Comparison of ENCODE assay signal across 8 cellular contexts in the genomic region with DNA sequence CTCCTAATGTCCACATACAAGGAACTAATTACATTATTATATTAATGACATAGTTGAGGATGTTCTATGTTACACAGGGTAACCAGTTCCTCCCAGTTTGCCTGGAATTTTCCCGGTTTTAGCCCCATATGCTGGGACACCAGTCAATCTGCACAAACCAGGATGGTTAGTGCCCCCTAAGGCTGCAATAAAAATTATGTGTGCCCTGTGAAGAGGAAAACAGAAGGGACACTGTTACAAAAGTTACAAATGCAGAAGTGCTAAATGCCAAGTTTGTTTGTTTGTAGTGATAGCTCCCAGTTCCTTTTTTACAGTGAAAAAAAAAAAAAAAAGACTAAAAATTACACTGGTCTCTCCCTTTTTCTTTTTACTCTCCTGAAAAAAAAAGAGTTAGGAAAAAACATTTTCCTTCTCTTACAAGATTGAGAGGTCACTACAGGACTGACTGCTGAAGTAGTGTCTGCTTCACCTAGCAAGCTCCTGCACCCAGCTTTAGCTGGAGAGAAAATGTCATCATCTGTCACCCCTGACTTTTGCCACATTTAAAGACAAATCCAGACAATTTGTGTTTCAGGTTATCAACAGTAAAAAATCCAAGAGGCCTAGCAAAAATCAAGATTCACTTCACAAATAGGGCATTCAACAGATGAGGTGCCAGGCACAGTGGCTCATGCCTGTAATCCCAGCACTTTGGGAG. TPM values are rescaled to one million over a fixed set of nuclear protein-coding genes. Genes with fewer than 3 reads are reported as not detected.
DNase-seq lines count a peak whose midpoint lies in the region; ATAC-seq lines count a peak whose summit lies in the region.

No MANE protein-coding gene starts in this region.

- peaks cover 44% of the 10 kb centered on the region for H3K4me1 Mint-ChIP-seq in activated T-helper 17 cell treated with anti-CD3 and anti-CD28 coated beads, Interleukin-2, amount 50 U/mL, for 72 hours

- peak overlapping the region; percentile 90 for H3K4me3 Mint-ChIP-seq in activated T-helper 17 cell treated with anti-CD3 and anti-CD28 coated beads, Interleukin-2, amount 50 U/mL, for 72 hours

- H3K27me3 ChIP-seq in BLaER1 treated with 17β-estradiol and CSF1 and Interleukin-3, amounts not matched to agents 10 nM and 100 nM, result peaks cover 0 to 50% (median 42%) of the 10 kb centered on the region in 11 experiments; a peak in 19 of 22 replicates
- no peaks in the 10 kb centered on the region for H3K27me3 ChIP-seq in mucosa of rectum (ENCODE audit: control insufficient read depth in 2 of 2, insufficient read depth in 2 of 2, low read length in 2 of 2)
- H3K27me3 ChIP-seq in right cardiac atrium (ENCODE audit: control insufficient read depth, insufficient read depth), result no peaks in the 10 kb centered on the region

- in situ Hi-C loops in KBM-7 (cut with MboI; ENCODE audit: low pct_unique_long_range_greater_than_20kb, low sequenced_read_pairs), result no loop called here

- H3K4me2 ChIP-seq in BLaER1 treated with 17β-estradiol and CSF1 and Interleukin-3, amounts not matched to agents 10 nM and 100 nM, result peak overlapping the region in 7 of 11 experiments; percentile 51 to 97 (median 91); a peak in 15 of 22 replicates

- peak overlapping the region in 7 of 11 experiments; percentile 48 to 92 (median 88); a peak in 14 of 22 replicates for H3K27ac ChIP-seq in BLaER1 treated with 17β-estradiol and CSF1 and Interleukin-3, amounts not matched to agents 10 nM and 100 nM
- peak overlapping the region; percentile 57 to 87 for H3K27ac ChIP-seq in mucosa of rectum (ENCODE audit: low read depth in 2 of 2, low read length in 2 of 2)
- no peak overlapping the region for H3K27ac ChIP-seq in right cardiac atrium (ENCODE audit: low read length)

- peaks cover 54% of the 10 kb centered on the region for H3K36me3 Mint-ChIP-seq in activated T-helper 17 cell treated with anti-CD3 and anti-CD28 coated beads, Interleukin-2, amount 50 U/mL, for 72 hours (ENCODE audit: low read depth)

- 75% methylated on average over 1 of the region's 1 CpG for WGBS in right cardiac atrium

- peak overlapping the region in 4 of 10 experiments; percentile 17 to 93 (median 92); a peak in 7 of 20 replicates for H3K4me3 ChIP-seq in BLaER1 treated with 17β-estradiol and CSF1 and Interleukin-3, amounts not matched to agents 10 nM and 100 nM
- H3K4me3 ChIP-seq in mucosa of rectum (ENCODE audit: low read length in 2 of 2) (peak overlapping the region in 1 of 2 donors; percentile 41), right cardiac atrium (ENCODE audit: low read length) (no peak overlapping the region)

- DNase-seq in KBM-7, result peak; percentile 75
- DNase-seq in SW 1271 (lab: John Stamatoyannopoulos, UW), result no peak
- no peak for DNase-seq in activated effector memory CD4-positive, alpha-beta T cell treated with Interleukin-2 at 50 U/mL for 16 hours
- DNase-seq in right cardiac atrium, result no peak
- DNase-seq in left lobe of liver (ENCODE audit: low spot score), result no peak

- H3K27ac Mint-ChIP-seq in activated T-helper 17 cell treated with anti-CD3 and anti-CD28 coated beads, Interleukin-2, amount 50 U/mL, for 72 hours, result peak overlapping the region; percentile 96

- no peak for ATAC-seq in activated T-helper 17 cell treated with anti-CD3 and anti-CD28 coated beads, Interleukin-2, amount 50 U/mL, for 72 hours (replicated peaks)
- ATAC-seq in right cardiac atrium, result no peak
- no peak for ATAC-seq in left lobe of liver

- H3K9me3 Mint-ChIP-seq in activated T-helper 17 cell treated with anti-CD3 and anti-CD28 coated beads, Interleukin-2, amount 50 U/mL, for 72 hours, result no peaks in the 10 kb centered on the region

- no peaks in the 10 kb centered on the region for H3K9me3 ChIP-seq in BLaER1 treated with 17β-estradiol and CSF1 and Interleukin-3, amounts not matched to agents 10 nM and 100 nM (replicated peaks in 1 of 11)
- no peaks in the 10 kb centered on the region for H3K9me3 ChIP-seq in mucosa of rectum (ENCODE audit: control insufficient read depth in 2 of 2, low read length in 2 of 2)
- no peaks in the 10 kb centered on the region for H3K9me3 ChIP-seq in right cardiac atrium (ENCODE audit: control insufficient read depth, low read length)

- peaks cover 0 to 9% (median 0%) of the 10 kb centered on the region in 11 experiments; a peak in 5 of 22 replicates for H4K20me1 ChIP-seq in BLaER1 treated with 17β-estradiol and CSF1 and Interleukin-3, amounts not matched to agents 10 nM and 100 nM

- peaks cover 15 to 78% (median 56%) of the 10 kb centered on the region in 10 experiments for H3K4me1 ChIP-seq in BLaER1 treated with 17β-estradiol and CSF1 and Interleukin-3, amounts not matched to agents 10 nM and 100 nM
- H3K4me1 ChIP-seq in mucosa of rectum (ENCODE audit: control insufficient read depth in 2 of 2, insufficient read depth in 2 of 2, low read length in 2 of 2) (peaks cover 9 to 16% of the 10 kb centered on the region in 2 donors), right cardiac atrium (ENCODE audit: control insufficient read depth, insufficient read depth, low read length) (peaks cover 12% of the 10 kb centered on the region)

- H3K27me3 Mint-ChIP-seq in activated T-helper 17 cell treated with anti-CD3 and anti-CD28 coated beads, Interleukin-2, amount 50 U/mL, for 72 hours, result no peaks in the 10 kb centered on the region

- intact Hi-C loops in right cardiac atrium (cut with DNase I), result loop anchor here in 1 of 4 donors (5.0 kb wide), 1 partner anchor 120 kb away; no protein-coding TSS in a partner anchor

- H3K9ac ChIP-seq in BLaER1 treated with 17β-estradiol and CSF1 and Interleukin-3, amounts not matched to agents 10 nM and 100 nM, result peak overlapping the region in 7 of 11 experiments; percentile 17 to 91 (median 74); a peak in 12 of 22 replicates
- H3K9ac ChIP-seq in mucosa of rectum (ENCODE audit: low read depth in 1 of 2, low read length in 2 of 2), result peak overlapping the region in 1 of 2 donors; percentile 52

- peaks cover 0 to 7% (median 0%) of the 10 kb centered on the region in 11 experiments; a peak in 3 of 22 replicates for H3K36me3 ChIP-seq in BLaER1 treated with 17β-estradiol and CSF1 and Interleukin-3, amounts not matched to agents 10 nM and 100 nM
- H3K36me3 ChIP-seq in mucosa of rectum (ENCODE audit: control insufficient read depth in 2 of 2, insufficient read depth in 2 of 2, low read length in 2 of 2), result no peaks in the 10 kb centered on the region

RNA-seq across cellular contexts. Expression of a gene that starts 3.2 kb away (rescaled TPM):
- 100 to 1,000 TPM; 131 to 154 TPM for total RNA-seq in activated T-helper 17 cell treated with anti-CD3 and anti-CD28 coated beads, Interleukin-2, amount 50 U/mL, for 72 hours
- total RNA-seq in right cardiac atrium (10 to 100 TPM; 13.9 to 18.8 (median 14.5) TPM), left lobe of liver (7.9 TPM)
- 4.8 TPM for polyA plus RNA-seq in right cardiac atrium

Comparison
In these comparisons a context has a peak if more than half of its experiments do, and no peak if none do; other contexts are left out.
1. RNA of a gene that starts 3.2 kb away (total RNA-seq): 131 to 154 TPM in activated T-helper 17 cell treated with anti-CD3 and anti-CD28 coated beads, Interleukin-2, amount 50 U/mL, for 72 hours; 13.9 to 18.8 TPM in right cardiac atrium and 7.9 TPM in left lobe of liver (single experiment); every median in the first group is over 4 times any median in the second.